Comparison of ENCODE assay signal across 1 cellular context in the genomic region with DNA sequence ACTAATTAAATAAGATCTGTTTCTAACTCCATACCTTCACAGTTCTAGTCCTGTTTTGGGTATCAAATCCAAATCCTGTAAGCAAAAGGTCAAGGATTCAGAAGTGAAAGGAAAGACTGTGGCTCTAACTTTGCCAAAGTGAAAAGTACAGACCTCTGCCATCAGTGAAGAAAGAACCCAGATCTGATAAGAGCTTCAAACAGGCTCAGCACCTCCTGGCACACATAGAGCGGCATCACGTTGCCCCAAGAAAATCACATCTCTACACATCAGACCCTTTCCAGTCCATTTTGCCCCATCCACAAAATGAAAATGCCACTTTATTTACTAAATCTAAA.
TF ChIP-seq lines count a peak whose summit lies in the region.

No MANE protein-coding gene starts in this region.

TF ChIP-seq in GM12878, 131 proteins besides CTCF, POLR2A, EP300 and RAD21 (continued from another document):
- TF ChIP-seq, protein P1, sequence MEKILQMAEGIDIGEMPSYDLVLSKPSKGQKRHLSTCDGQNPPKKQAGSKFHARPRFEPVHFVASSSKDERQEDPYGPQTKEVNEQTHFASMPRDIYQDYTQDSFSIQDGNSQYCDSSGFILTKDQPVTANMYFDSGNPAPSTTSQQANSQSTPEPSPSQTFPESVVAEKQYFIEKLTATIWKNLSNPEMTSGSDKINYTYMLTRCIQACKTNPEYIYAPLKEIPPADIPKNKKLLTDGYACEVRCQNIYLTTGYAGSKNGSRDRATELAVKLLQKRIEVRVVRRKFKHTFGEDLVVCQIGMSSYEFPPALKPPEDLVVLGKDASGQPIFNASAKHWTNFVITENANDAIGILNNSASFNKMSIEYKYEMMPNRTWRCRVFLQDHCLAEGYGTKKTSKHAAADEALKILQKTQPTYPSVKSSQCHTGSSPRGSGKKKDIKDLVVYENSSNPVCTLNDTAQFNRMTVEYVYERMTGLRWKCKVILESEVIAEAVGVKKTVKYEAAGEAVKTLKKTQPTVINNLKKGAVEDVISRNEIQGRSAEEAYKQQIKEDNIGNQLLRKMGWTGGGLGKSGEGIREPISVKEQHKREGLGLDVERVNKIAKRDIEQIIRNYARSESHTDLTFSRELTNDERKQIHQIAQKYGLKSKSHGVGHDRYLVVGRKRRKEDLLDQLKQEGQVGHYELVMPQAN (conservative IDR thresholded peaks at IDR 0.05) = no peak
- no peak for TF ChIP-seq HCFC1 (IDR thresholded peaks at IDR 0.05; ENCODE audit: low read length)
- TF ChIP-seq SRF (IDR thresholded peaks at IDR 0.05; ENCODE audit: low read depth in 2 of 2, low read length in 2 of 2) = no peak
- no peak for TF ChIP-seq CHD1 (IDR thresholded peaks at IDR 0.05; ENCODE audit: low read depth, low read length)
- TF ChIP-seq POLR2AphosphoS5 (IDR thresholded peaks at IDR 0.05; ENCODE audit: low read length) = no peak
- no peak for TF ChIP-seq CBX5 (IDR thresholded peaks at IDR 0.05; ENCODE audit: low read depth)
- TF ChIP-seq ETV6 (conservative IDR thresholded peaks at IDR 0.05 in 1 of 2, IDR thresholded peaks at IDR 0.05 in 1 of 2; ENCODE audit: borderline replicate concordance in 1 of 2, low read depth in 1 of 2) = no peak
- TF ChIP-seq, protein P2, sequence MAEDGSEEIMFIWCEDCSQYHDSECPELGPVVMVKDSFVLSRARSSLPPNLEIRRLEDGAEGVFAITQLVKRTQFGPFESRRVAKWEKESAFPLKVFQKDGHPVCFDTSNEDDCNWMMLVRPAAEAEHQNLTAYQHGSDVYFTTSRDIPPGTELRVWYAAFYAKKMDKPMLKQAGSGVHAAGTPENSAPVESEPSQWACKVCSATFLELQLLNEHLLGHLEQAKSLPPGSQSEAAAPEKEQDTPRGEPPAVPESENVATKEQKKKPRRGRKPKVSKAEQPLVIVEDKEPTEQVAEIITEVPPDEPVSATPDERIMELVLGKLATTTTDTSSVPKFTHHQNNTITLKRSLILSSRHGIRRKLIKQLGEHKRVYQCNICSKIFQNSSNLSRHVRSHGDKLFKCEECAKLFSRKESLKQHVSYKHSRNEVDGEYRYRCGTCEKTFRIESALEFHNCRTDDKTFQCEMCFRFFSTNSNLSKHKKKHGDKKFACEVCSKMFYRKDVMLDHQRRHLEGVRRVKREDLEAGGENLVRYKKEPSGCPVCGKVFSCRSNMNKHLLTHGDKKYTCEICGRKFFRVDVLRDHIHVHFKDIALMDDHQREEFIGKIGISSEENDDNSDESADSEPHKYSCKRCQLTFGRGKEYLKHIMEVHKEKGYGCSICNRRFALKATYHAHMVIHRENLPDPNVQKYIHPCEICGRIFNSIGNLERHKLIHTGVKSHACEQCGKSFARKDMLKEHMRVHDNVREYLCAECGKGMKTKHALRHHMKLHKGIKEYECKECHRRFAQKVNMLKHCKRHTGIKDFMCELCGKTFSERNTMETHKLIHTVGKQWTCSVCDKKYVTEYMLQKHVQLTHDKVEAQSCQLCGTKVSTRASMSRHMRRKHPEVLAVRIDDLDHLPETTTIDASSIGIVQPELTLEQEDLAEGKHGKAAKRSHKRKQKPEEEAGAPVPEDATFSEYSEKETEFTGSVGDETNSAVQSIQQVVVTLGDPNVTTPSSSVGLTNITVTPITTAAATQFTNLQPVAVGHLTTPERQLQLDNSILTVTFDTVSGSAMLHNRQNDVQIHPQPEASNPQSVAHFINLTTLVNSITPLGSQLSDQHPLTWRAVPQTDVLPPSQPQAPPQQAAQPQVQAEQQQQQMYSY (CRISPR knock-in tag; IDR thresholded peaks at IDR 0.05) = no peak
- TF ChIP-seq SUZ12 (IDR thresholded peaks at IDR 0.05; ENCODE audit: unreplicated experiment) = no peak
